Comparison of ENCODE assay signal across 14 cellular contexts in genomic region chr5:14901462-14902051, GRCh38. TPM values are rescaled to one million over a fixed set of nuclear protein-coding genes. Genes with fewer than 3 reads are reported as not detected.
DNase-seq lines count a peak whose midpoint lies in the region; ATAC-seq and TF ChIP-seq lines count a peak whose summit lies in the region.
"Had no signal": no experiment of that assay in that cellular context is flagged by ENCODE, and none has a peak within 500 bp of the region (broad histone marks: within the 10 kb centered on the region; RNA-seq: fewer than 3 reads in every experiment).

No MANE protein-coding gene starts in this region.

- peak overlapping the region; percentile 47; the same call in 1 of the 2 replicates for H3K4me3 ChIP-seq in ACC112 (ENCODE audit: low read depth, low read length)
- H3K4me3 ChIP-seq: SJCRH30 had no signal

- peak; percentile 63 for DNase-seq in M059J (ENCODE audit: low read depth)
- DNase-seq in fibroblast of gingiva (ENCODE audit: low read depth) = peak; percentile 60
- no peak for DNase-seq in mesothelial cell of epicardium (ENCODE audit: low spot score in 2 of 2, unreplicated experiment in 2 of 2)
- no peak for DNase-seq in NCI-H2196 treated with DMSO at 0.1 percent for 48 hours (lab: John Stamatoyannopoulos, UW; ENCODE audit: unreplicated experiment)
- no peak for DNase-seq in glutamatergic neuron
- no peak for DNase-seq in activated CD8-positive, alpha-beta memory T cell treated with anti-CD3 and anti-CD28 coated beads, Interleukin-2, amount 50 U/mL, for 48 hours
- DNase-seq: activated CD4-positive, alpha-beta T cell treated with anti-CD3 and anti-CD28 coated beads, Interleukin-2, amount 10 ng/mL, durations not matched to agents 7 days and 5 days; activated naive CD4-positive, alpha-beta T cell treated with anti-CD3 and anti-CD28 coated beads, Interleukin-2, amount 50 U/mL, for 16 hours; effector memory CD8-positive, alpha-beta T cell; kidney; SJCRH30 had no signal

- H3K9me3 Mint-ChIP-seq in mesothelial cell of epicardium = no peaks in the 10 kb centered on the region
- no peaks in the 10 kb centered on the region for H3K9me3 Mint-ChIP-seq in glutamatergic neuron (ENCODE audit: unreplicated experiment)
- H3K9me3 Mint-ChIP-seq: activated CD4-positive, alpha-beta T cell treated with anti-CD3 and anti-CD28 coated beads, Interleukin-2, amount 10 ng/mL, durations not matched to agents 7 days and 5 days; effector memory CD8-positive, alpha-beta T cell had no signal

- H3K36me3 Mint-ChIP-seq in mesothelial cell of epicardium (no peaks in the 10 kb centered on the region), glutamatergic neuron (ENCODE audit: unreplicated experiment) (no peaks in the 10 kb centered on the region)

- TF ChIP-seq CTCF in mesothelial cell of epicardium (IDR thresholded peaks at IDR 0.05; ENCODE audit: unreplicated experiment) (no peak), glutamatergic neuron (IDR thresholded peaks at IDR 0.05; ENCODE audit: partially characterized antibody, unreplicated experiment) (no peak)

- H2AFZ ChIP-seq in ACC112 (ENCODE audit: low read length, unreplicated experiment) = peak overlapping the region; percentile 77

- H3K79me2 ChIP-seq in ACC112 (ENCODE audit: control insufficient read depth, insufficient read depth, low read length, unreplicated experiment) = no peaks in the 10 kb centered on the region

- no peaks in the 10 kb centered on the region for H3K27me3 Mint-ChIP-seq in mesothelial cell of epicardium (ENCODE audit: low read depth)
- H3K27me3 Mint-ChIP-seq in glutamatergic neuron (ENCODE audit: unreplicated experiment) = no peaks in the 10 kb centered on the region

- H3K27ac ChIP-seq in ACC112 (ENCODE audit: low read depth, low read length) = peak overlapping the region; percentile 75
- H3K27ac ChIP-seq: SJCRH30 had no signal

- H3K4me1 Mint-ChIP-seq in mesothelial cell of epicardium = peaks cover 18% of the 10 kb centered on the region
- no peaks in the 10 kb centered on the region for H3K4me1 Mint-ChIP-seq in glutamatergic neuron (ENCODE audit: low read depth, unreplicated experiment)
- H3K4me1 Mint-ChIP-seq: activated CD4-positive, alpha-beta T cell treated with anti-CD3 and anti-CD28 coated beads, Interleukin-2, amount 10 ng/mL, durations not matched to agents 7 days and 5 days had no signal

- peak overlapping the region; percentile 90 for H3K27ac Mint-ChIP-seq in mesothelial cell of epicardium
- H3K27ac Mint-ChIP-seq in glutamatergic neuron (ENCODE audit: unreplicated experiment) = no peak overlapping the region
- H3K27ac Mint-ChIP-seq: activated CD4-positive, alpha-beta T cell treated with anti-CD3 and anti-CD28 coated beads, Interleukin-2, amount 10 ng/mL, durations not matched to agents 7 days and 5 days; effector memory CD8-positive, alpha-beta T cell; progenitor cell of endocrine pancreas had no signal

- H3K4me3 Mint-ChIP-seq in mesothelial cell of epicardium (no peak overlapping the region), glutamatergic neuron (ENCODE audit: unreplicated experiment) (no peak overlapping the region)
- H3K4me3 Mint-ChIP-seq: activated CD4-positive, alpha-beta T cell treated with anti-CD3 and anti-CD28 coated beads, Interleukin-2, amount 10 ng/mL, durations not matched to agents 7 days and 5 days; effector memory CD8-positive, alpha-beta T cell had no signal

- H3K36me3 ChIP-seq in ACC112 (ENCODE audit: insufficient read depth, low read length) = no peaks in the 10 kb centered on the region
- H3K36me3 ChIP-seq: SJCRH30 had no signal

- peaks cover 15% of the 10 kb centered on the region for H3K4me1 ChIP-seq in ACC112 (ENCODE audit: control insufficient read depth, insufficient read depth, low read length, unreplicated experiment)
- H3K4me1 ChIP-seq: SJCRH30 had no signal

- H3K27me3 ChIP-seq in ACC112 (ENCODE audit: insufficient read depth, low read length) = no peaks in the 10 kb centered on the region
- H3K27me3 ChIP-seq: SJCRH30 had no signal

- ATAC-seq in GM21528 (IDR thresholded peaks at IDR 0.05; ENCODE audit: low FRiP score, unreplicated experiment) = no peak
- ATAC-seq: effector memory CD8-positive, alpha-beta T cell had no signal

RNA-seq across cellular contexts. Expression of gene ANKH, which starts 30.0 kb away (rescaled TPM):
- 5.4 and 20.8 TPM in 2 replicates for total RNA-seq in M059J (2014; rRNA removed; shearing (Covaris generic))
- total RNA-seq in mesothelial cell of epicardium = 39.1 to 39.7 TPM (median 39.4 TPM) in 3 replicates
- 83.3 TPM for total RNA-seq in glutamatergic neuron (ENCODE audit: unreplicated experiment)

Comparison
In these comparisons a context has a peak if more than half of its experiments do, and no peak if none do; other contexts are left out.
1. DNase-seq: peak in M059J (single experiment) and fibroblast of gingiva (single experiment); none in mesothelial cell of epicardium (0 of 2), NCI-H2196 treated with DMSO at 0.1 percent for 48 hours (single experiment), glutamatergic neuron (single experiment) and activated CD8-positive, alpha-beta memory T cell treated with anti-CD3 and anti-CD28 coated beads, Interleukin-2, amount 50 U/mL, for 48 hours (single experiment).